In the genomic region with DNA sequence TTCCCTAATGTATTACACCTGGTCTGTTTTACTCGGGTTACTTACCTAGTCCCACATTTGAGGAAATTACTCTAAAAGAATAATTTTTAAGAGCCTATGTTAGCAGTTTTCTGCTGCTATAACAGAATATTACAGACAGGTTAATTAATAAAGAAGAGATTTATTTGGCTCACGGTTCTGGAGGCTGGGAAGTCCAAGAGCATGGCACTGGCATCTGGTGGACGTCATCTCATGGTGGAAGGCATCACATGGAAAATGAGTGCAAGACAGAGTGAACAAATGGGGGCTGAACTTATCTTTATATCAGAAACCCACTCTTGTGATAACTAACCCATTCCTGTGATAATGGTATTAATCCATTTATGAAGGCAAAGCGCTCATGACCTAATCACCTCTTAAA, we compare ENCODE assay signal across 1 cellular context.
TF ChIP-seq lines count a peak whose summit lies in the region.

No MANE protein-coding gene starts in this region.

TF ChIP-seq in HepG2, 621 proteins besides CTCF, POLR2A, EP300 and RAD21 (continued from another document):
- TF ChIP-seq ZNF564 (CRISPR knock-in tag; IDR thresholded peaks at IDR 0.05) = peak; percentile 97; the same call in 1 of the 2 replicates
